In genomic region chr4:1713452-1713851, GRCh38 we compare ENCODE assay signal across 8 cellular contexts. TPM values are rescaled to one million over a fixed set of nuclear protein-coding genes. Genes with fewer than 3 reads are reported as not detected.
A peak's percentile ranks its signal among the peaks of the same experiment; 100 is the strongest.
DNase-seq lines count a peak whose midpoint lies in the region; ATAC-seq and TF ChIP-seq lines count a peak whose summit lies in the region.
"Not testable (repeated sequence)": the region's sequence is repeated elsewhere in the genome, so short reads cannot be mapped to it uniquely, and the experiment has no call there.

No MANE protein-coding gene starts in this region.

- H3K4me2 ChIP-seq in Loucy (ENCODE audit: low read depth, low read length, poor library complexity, severe bottlenecking) (peak overlapping the region; percentile 81), parathyroid adenoma (ENCODE audit: low read length) (peak overlapping the region; percentile 78)

- TF ChIP-seq POLR2A in tibial nerve (IDR thresholded peaks at IDR 0.05): not testable (repeated sequence)

- not testable (repeated sequence) for H3K9me3 ChIP-seq in Caco-2; Loucy (ENCODE audit: insufficient read depth, low read depth, low read length); lower lobe of right lung; parathyroid adenoma (ENCODE audit: control insufficient read depth, low read length); tibial nerve

- intact Hi-C loops in Caco-2 (cut with micrococcal nuclease; ENCODE audit: unreplicated experiment): loop anchor here (1.0 to 5.0 kb wide), 3 partner anchors 8 to 549 kb away; partner anchors contain the start of genes MXD4, TACC3 and TMEM129
- intact Hi-C loops in activated CD4-positive, alpha-beta T cell treated with anti-CD3 and anti-CD28 coated beads, Interleukin-2, amount 10 ng/mL, durations not matched to agents 24 days and 14 days (cut with micrococcal nuclease): loop anchor here (2.0 to 10.0 kb wide), 3 partner anchors 157 to 821 kb away; partner anchors contain the start of genes HAUS3, NSD2 and POLN
- intact Hi-C loops in lower lobe of right lung (cut with DNase I): not testable (repeated sequence)

- H3K27ac ChIP-seq in lower lobe of right lung (peak overlapping the region; percentile 99), tibial nerve (peak overlapping the region in 3 of 4 donors; percentile 99 to 100 (median 100))
- not testable (repeated sequence) for H3K27ac ChIP-seq in parathyroid adenoma

- H2AFZ ChIP-seq in Loucy (ENCODE audit: low read length); parathyroid adenoma: not testable (repeated sequence)

- not testable (repeated sequence) for ATAC-seq in lower lobe of right lung

- H3K36me3 Mint-ChIP-seq in Caco-2 (ENCODE audit: insufficient read depth, unreplicated experiment) (peaks cover 67% of the 10 kb centered on the region), brain (peaks cover 23% of the 10 kb centered on the region)
- H3K36me3 Mint-ChIP-seq in activated CD4-positive, alpha-beta T cell treated with anti-CD3 and anti-CD28 coated beads, Interleukin-2, amount 10 ng/mL, durations not matched to agents 24 days and 14 days (ENCODE audit: low read depth): peaks cover 33% of the 10 kb centered on the region

- peaks cover 92% of the 10 kb centered on the region for H3K79me2 ChIP-seq in Loucy (ENCODE audit: insufficient read depth, low read length)
- H3K79me2 ChIP-seq in parathyroid adenoma: not testable (repeated sequence)

- H3F3A ChIP-seq in Loucy (ENCODE audit: low read depth): not testable (repeated sequence)

- H4K20me1 ChIP-seq in Loucy (ENCODE audit: insufficient read depth, low read length, poor library complexity, severe bottlenecking): peaks cover 74% of the 10 kb centered on the region

- not testable (repeated sequence) for H3K27me3 ChIP-seq in Caco-2 (replicated peaks; ENCODE audit: control insufficient read depth, insufficient read depth, low read length); Loucy (ENCODE audit: insufficient read depth, low read length, poor library complexity, severe bottlenecking); lower lobe of right lung (ENCODE audit: low read depth); parathyroid adenoma (ENCODE audit: control insufficient read depth, insufficient read depth, low read length); tibial nerve

- H3K4me1 ChIP-seq in Caco-2 (peaks cover 19% of the 10 kb centered on the region), Loucy (ENCODE audit: insufficient read depth, low read length, poor library complexity, severe bottlenecking) (peaks cover 44% of the 10 kb centered on the region), lower lobe of right lung (peaks cover 62% of the 10 kb centered on the region), tibial nerve (peaks cover 0 to 70% (median 27%) of the 10 kb centered on the region in 4 donors)
- H3K4me1 ChIP-seq in parathyroid adenoma: not testable (repeated sequence)

- DNase-seq in Caco-2; activated CD4-positive, alpha-beta T cell treated with anti-CD3 and anti-CD28 coated beads, Interleukin-2, amount 10 ng/mL, durations not matched to agents 24 days and 14 days; fibroblast of mammary gland (ENCODE audit: low read depth); tibial nerve (ENCODE audit: low spot score in 2 of 2): not testable (repeated sequence)
- peak; percentile 46 for DNase-seq in lower lobe of right lung

- CTCF ChIA-PET in Caco-2 (lab: Charles Lee): not testable (repeated sequence)

- H3K4me3 Mint-ChIP-seq in Caco-2 (ENCODE audit: unreplicated experiment) (peak overlapping the region; percentile 99), brain (peak overlapping the region; percentile 81 to 91 (median 86))
- peak overlapping the region; percentile 95 for H3K4me3 Mint-ChIP-seq in activated CD4-positive, alpha-beta T cell treated with anti-CD3 and anti-CD28 coated beads, Interleukin-2, amount 10 ng/mL, durations not matched to agents 24 days and 14 days

- peak overlapping the region; percentile 99 for H3K27ac Mint-ChIP-seq in Caco-2 (ENCODE audit: unreplicated experiment)
- H3K27ac Mint-ChIP-seq in activated CD4-positive, alpha-beta T cell treated with anti-CD3 and anti-CD28 coated beads, Interleukin-2, amount 10 ng/mL, durations not matched to agents 24 days and 14 days: peak overlapping the region; percentile 98
- peak overlapping the region in 3 of 5 experiments; percentile 55 to 95 (median 57) for H3K27ac Mint-ChIP-seq in brain

- 62 to 65% methylated on average over 11 of the region's 11 CpGs for WGBS in tibial nerve, 2 donors

- not testable (repeated sequence) for H3K36me3 ChIP-seq in Caco-2 (ENCODE audit: control insufficient read depth, insufficient read depth, low read length); Loucy (ENCODE audit: insufficient read depth, low read length); parathyroid adenoma (ENCODE audit: control insufficient read depth, insufficient read depth, low read length)
- H3K36me3 ChIP-seq in lower lobe of right lung (peaks cover 44% of the 10 kb centered on the region), tibial nerve (peaks cover 0 to 39% (median 0%) of the 10 kb centered on the region in 3 donors)

- not testable (repeated sequence) for TF ChIP-seq EP300 in tibial nerve (IDR thresholded peaks at IDR 0.05)

- BruUV-seq in Caco-2 (replicated peaks; lab: Mats Ljungman, UMichigan): not testable (repeated sequence)

- POLR2A ChIA-PET in Caco-2 (lab: Charles Lee): not testable (repeated sequence)

- TF ChIP-seq CTCF in Caco-2 (IDR thresholded peaks at IDR 0.05; ENCODE audit: insufficient read depth in 1 of 2, low read depth in 1 of 2, low read length in 1 of 2, severe bottlenecking in 1 of 2, unreplicated experiment in 1 of 2); Loucy (conservative IDR thresholded peaks at IDR 0.05; ENCODE audit: low read length); brain (conservative IDR thresholded peaks at IDR 0.05); fibroblast of mammary gland (conservative IDR thresholded peaks at IDR 0.05; ENCODE audit: control insufficient read depth, insufficient read depth, low read depth, low read length); lower lobe of right lung (IDR thresholded peaks at IDR 0.05); parathyroid adenoma (IDR thresholded peaks at IDR 0.05); tibial nerve (IDR thresholded peaks at IDR 0.05): not testable (repeated sequence)

- not testable (repeated sequence) for H3K27me3 Mint-ChIP-seq in Caco-2 (ENCODE audit: insufficient read depth, unreplicated experiment); activated CD4-positive, alpha-beta T cell treated with anti-CD3 and anti-CD28 coated beads, Interleukin-2, amount 10 ng/mL, durations not matched to agents 24 days and 14 days; brain

- peak overlapping the region; percentile 91 for H3K9ac ChIP-seq in Loucy (ENCODE audit: low read depth, low read length, poor library complexity, severe bottlenecking)
- H3K9ac ChIP-seq in parathyroid adenoma: not testable (repeated sequence)

- H3K9me3 Mint-ChIP-seq in Caco-2 (ENCODE audit: unreplicated experiment); activated CD4-positive, alpha-beta T cell treated with anti-CD3 and anti-CD28 coated beads, Interleukin-2, amount 10 ng/mL, durations not matched to agents 24 days and 14 days; brain: not testable (repeated sequence)

- H3K4me3 ChIP-seq in Caco-2 (ENCODE audit: low read depth, low read length): peak overlapping the region; percentile 68
- H3K4me3 ChIP-seq in Loucy (ENCODE audit: low read length, poor library complexity, severe bottlenecking): peak overlapping the region; percentile 95
- H3K4me3 ChIP-seq in fibroblast of mammary gland (ENCODE audit: control insufficient read depth, low read depth, low read length): peak overlapping the region; percentile 75
- H3K4me3 ChIP-seq in lower lobe of right lung: peak overlapping the region; percentile 95
- H3K4me3 ChIP-seq in parathyroid adenoma (ENCODE audit: low read depth, low read length): peak overlapping the region; percentile 77
- H3K4me3 ChIP-seq in tibial nerve: peak overlapping the region; percentile 58 to 91 (median 76)

- H3K9me2 ChIP-seq in Loucy (replicated peaks; ENCODE audit: low read depth, low read length): not testable (repeated sequence)

- H3K4me1 Mint-ChIP-seq in Caco-2 (ENCODE audit: low read depth, unreplicated experiment) (peaks cover 25% of the 10 kb centered on the region), brain (peaks cover 61% of the 10 kb centered on the region)
- H3K4me1 Mint-ChIP-seq in activated CD4-positive, alpha-beta T cell treated with anti-CD3 and anti-CD28 coated beads, Interleukin-2, amount 10 ng/mL, durations not matched to agents 24 days and 14 days: peaks cover 45% of the 10 kb centered on the region

RNA-seq across cellular contexts. Expression of gene SLBP, which starts 1.3 kb away (rescaled TPM):
- total RNA-seq in Caco-2 (2022) (113 and 116 TPM in 2 replicates), lower lobe of right lung (31.6 TPM), tibial nerve (10 to 100 TPM; 41.7 to 55.9 (median 53.5) TPM)
- total RNA-seq in activated CD4-positive, alpha-beta T cell treated with anti-CD3 and anti-CD28 coated beads, Interleukin-2, amount 10 ng/mL, durations not matched to agents 24 days and 14 days: 150 and 156 TPM in 2 replicates
- 84.2 TPM for polyA plus RNA-seq in brain (ENCODE audit: insufficient read depth, low read depth, low replicate concordance)

RNA-seq across cellular contexts. Expression of gene TMEM129, which starts 7.7 kb away (rescaled TPM):
- 36.5 and 39.0 TPM in 2 replicates for total RNA-seq in Caco-2 (2022)
- total RNA-seq in activated CD4-positive, alpha-beta T cell treated with anti-CD3 and anti-CD28 coated beads, Interleukin-2, amount 10 ng/mL, durations not matched to agents 24 days and 14 days: 26.6 and 27.8 TPM in 2 replicates
- polyA plus RNA-seq in brain (ENCODE audit: insufficient read depth, low read depth, low replicate concordance): 45.5 TPM
- 30.9 TPM for total RNA-seq in lower lobe of right lung
- 10 to 100 TPM; 60.1 to 88.5 (median 82.2) TPM for total RNA-seq in tibial nerve

RNA-seq across cellular contexts. Expression of gene TACC3, which starts 7.9 kb away (rescaled TPM):
- total RNA-seq in Caco-2 (2022): 104 and 106 TPM in 2 replicates
- 134 and 142 TPM in 2 replicates for total RNA-seq in activated CD4-positive, alpha-beta T cell treated with anti-CD3 and anti-CD28 coated beads, Interleukin-2, amount 10 ng/mL, durations not matched to agents 24 days and 14 days
- polyA plus RNA-seq in brain (ENCODE audit: insufficient read depth, low read depth, low replicate concordance): 85.1 TPM
- 19.3 TPM for total RNA-seq in lower lobe of right lung
- 10 to 100 TPM in 2 of 4 donors, 1 to 10 TPM in 2; 8.6 to 15.0 (median 11.9) TPM for total RNA-seq in tibial nerve

RNA-seq across cellular contexts. Expression of gene FAM53A, which starts 29.3 kb away (rescaled TPM):
- 4.1 and 5.2 TPM in 2 replicates for total RNA-seq in Caco-2 (2022)
- total RNA-seq in activated CD4-positive, alpha-beta T cell treated with anti-CD3 and anti-CD28 coated beads, Interleukin-2, amount 10 ng/mL, durations not matched to agents 24 days and 14 days: 3.5 and 4.0 TPM in 2 replicates
- 5.2 TPM for polyA plus RNA-seq in brain (ENCODE audit: insufficient read depth, low read depth, low replicate concordance)
- total RNA-seq in lower lobe of right lung: 1.7 TPM
- 10 to 100 TPM in 2 of 4 donors, 1 to 10 TPM in 2; 6.1 to 33.7 (median 13.6) TPM for total RNA-seq in tibial nerve
